Comparison of ENCODE assay signal across 11 cellular contexts in genomic region chr21:41865002-41865777, GRCh38. TPM values are rescaled to one million over a fixed set of nuclear protein-coding genes. Genes with fewer than 3 reads are reported as not detected.
DNase-seq lines count a peak whose midpoint lies in the region; ATAC-seq and TF ChIP-seq lines count a peak whose summit lies in the region.
"Had no signal": no experiment of that assay in that cellular context is flagged by ENCODE, and none has a peak within 500 bp of the region (broad histone marks: within the 10 kb centered on the region; RNA-seq: fewer than 3 reads in every experiment).

No MANE protein-coding gene starts in this region.

- no peak overlapping the region for H3K4me3 ChIP-seq in Caco-2 (ENCODE audit: low read depth, low read length)
- H3K4me3 ChIP-seq: psoas muscle had no signal

- no peaks in the 10 kb centered on the region for H3K27me3 ChIP-seq in Caco-2 (replicated peaks; ENCODE audit: control insufficient read depth, insufficient read depth, low read length)

- ATAC-seq in GM19043 (IDR thresholded peaks at IDR 0.05; ENCODE audit: low read depth, unreplicated experiment) (peak; percentile 42), HG02973 (IDR thresholded peaks at IDR 0.05; ENCODE audit: unreplicated experiment) (peak; percentile 41)
- ATAC-seq: psoas muscle had no signal

- H3K27ac Mint-ChIP-seq in Caco-2 (ENCODE audit: unreplicated experiment): peak overlapping the region; percentile 13
- H3K27ac Mint-ChIP-seq in activated T-helper 1 cell treated with anti-CD3 and anti-CD28 coated beads, Interleukin-12 subunit alpha, Interleukin-12 subunit beta, Interleukin-2, Interleukin-4 antibody, amounts not matched to agents 30 ng/mL and 10 ng/mL and 1 ng/mL, durations not matched to agents 14 hours and 24 hours and 36 hours: peak overlapping the region; percentile 53

- no peaks in the 10 kb centered on the region for H3K4me1 Mint-ChIP-seq in Caco-2 (ENCODE audit: low read depth, unreplicated experiment)
- peaks cover 18% of the 10 kb centered on the region for H3K4me1 Mint-ChIP-seq in activated T-helper 1 cell treated with anti-CD3 and anti-CD28 coated beads, Interleukin-12 subunit alpha, Interleukin-12 subunit beta, Interleukin-2, Interleukin-4 antibody, amounts not matched to agents 30 ng/mL and 10 ng/mL and 1 ng/mL, durations not matched to agents 14 hours and 24 hours and 36 hours (ENCODE audit: low read depth)

- H3K27me3 Mint-ChIP-seq in Caco-2 (ENCODE audit: insufficient read depth, unreplicated experiment): no peaks in the 10 kb centered on the region
- H3K27me3 Mint-ChIP-seq in activated T-helper 1 cell treated with anti-CD3 and anti-CD28 coated beads, Interleukin-12 subunit alpha, Interleukin-12 subunit beta, Interleukin-2, Interleukin-4 antibody, amounts not matched to agents 30 ng/mL and 10 ng/mL and 1 ng/mL, durations not matched to agents 14 hours and 24 hours and 36 hours (ENCODE audit: insufficient read depth): no peaks in the 10 kb centered on the region

- H3K4me1 ChIP-seq in Caco-2: peaks cover 12% of the 10 kb centered on the region
- H3K4me1 ChIP-seq: psoas muscle had no signal

- no TSS peak for BruUV-seq in Caco-2 (replicated peaks; lab: Mats Ljungman, UMichigan)

- CTCF ChIA-PET in Caco-2 (lab: Charles Lee): no interaction called here

- no peaks in the 10 kb centered on the region for H3K36me3 ChIP-seq in Caco-2 (ENCODE audit: control insufficient read depth, insufficient read depth, low read length)

- POLR2A ChIA-PET in Caco-2 (lab: Charles Lee): no interaction called here

- DNase-seq in Caco-2: no peak
- no peak for DNase-seq in activated T-helper 1 cell treated with anti-CD3 and anti-CD28 coated beads, Interleukin-12 subunit alpha, Interleukin-12 subunit beta, Interleukin-2, Interleukin-4 antibody, amounts not matched to agents 30 ng/mL and 10 ng/mL and 1 ng/mL, durations not matched to agents 14 hours and 24 hours and 36 hours (ENCODE audit: low spot score)
- no peak for DNase-seq in T1000 (lab: John Stamatoyannopoulos, UW)
- no peak for DNase-seq in GM19240 (ENCODE audit: insufficient read length, low spot score)
- no peak for DNase-seq in EL
- DNase-seq in mucosa of gallbladder (ENCODE audit: low spot score): no peak
- DNase-seq: psoas muscle; Right ventricle myocardium superior; stimulated activated naive CD4-positive, alpha-beta T cell had no signal

- no peak for TF ChIP-seq CTCF in Caco-2 (IDR thresholded peaks at IDR 0.05; ENCODE audit: insufficient read depth in 1 of 2, low read depth in 1 of 2, low read length in 1 of 2, severe bottlenecking in 1 of 2, unreplicated experiment in 1 of 2)

- no peaks in the 10 kb centered on the region for H3K9me3 Mint-ChIP-seq in Caco-2 (ENCODE audit: unreplicated experiment)
- H3K9me3 Mint-ChIP-seq in activated T-helper 1 cell treated with anti-CD3 and anti-CD28 coated beads, Interleukin-12 subunit alpha, Interleukin-12 subunit beta, Interleukin-2, Interleukin-4 antibody, amounts not matched to agents 30 ng/mL and 10 ng/mL and 1 ng/mL, durations not matched to agents 14 hours and 24 hours and 36 hours: no peaks in the 10 kb centered on the region

- H3K4me3 Mint-ChIP-seq in Caco-2 (ENCODE audit: unreplicated experiment): no peak overlapping the region
- H3K4me3 Mint-ChIP-seq in activated T-helper 1 cell treated with anti-CD3 and anti-CD28 coated beads, Interleukin-12 subunit alpha, Interleukin-12 subunit beta, Interleukin-2, Interleukin-4 antibody, amounts not matched to agents 30 ng/mL and 10 ng/mL and 1 ng/mL, durations not matched to agents 14 hours and 24 hours and 36 hours: no peak overlapping the region

- no peaks in the 10 kb centered on the region for H3K36me3 Mint-ChIP-seq in Caco-2 (ENCODE audit: insufficient read depth, unreplicated experiment)
- no peaks in the 10 kb centered on the region for H3K36me3 Mint-ChIP-seq in activated T-helper 1 cell treated with anti-CD3 and anti-CD28 coated beads, Interleukin-12 subunit alpha, Interleukin-12 subunit beta, Interleukin-2, Interleukin-4 antibody, amounts not matched to agents 30 ng/mL and 10 ng/mL and 1 ng/mL, durations not matched to agents 14 hours and 24 hours and 36 hours (ENCODE audit: low read depth)

- no peaks in the 10 kb centered on the region for H3K9me3 ChIP-seq in Caco-2
- H3K9me3 ChIP-seq: psoas muscle had no signal

- intact Hi-C loops in Caco-2 (cut with micrococcal nuclease; ENCODE audit: unreplicated experiment): no loop called here
- intact Hi-C loops in activated T-helper 1 cell treated with anti-CD3 and anti-CD28 coated beads, Interleukin-12 subunit alpha, Interleukin-12 subunit beta, Interleukin-2, Interleukin-4 antibody, amounts not matched to agents 30 ng/mL and 10 ng/mL and 1 ng/mL, durations not matched to agents 14 hours and 24 hours and 36 hours (cut with micrococcal nuclease): no loop called here

RNA-seq across cellular contexts. Expression of gene PRDM15, which starts 14.0 kb away (rescaled TPM):
- 5.6 and 8.2 TPM in 2 replicates for total RNA-seq in Caco-2 (2022)
- total RNA-seq in activated T-helper 1 cell treated with anti-CD3 and anti-CD28 coated beads, Interleukin-12 subunit alpha, Interleukin-12 subunit beta, Interleukin-2, Interleukin-4 antibody, amounts not matched to agents 30 ng/mL and 10 ng/mL and 1 ng/mL, durations not matched to agents 14 hours and 24 hours and 36 hours: 18.1 and 18.4 TPM in 2 replicates
- 6.4 TPM for total RNA-seq in mucosa of gallbladder
